ENCODE assay signal across 34 cellular contexts in genomic region chr4:150158041-150158440, GRCh38.
"Had no signal": no experiment of that assay in that cellular context is flagged by ENCODE, and none has a peak within 500 bp of the region (broad histone marks: within the 10 kb centered on the region; RNA-seq: fewer than 3 reads in every experiment).

No MANE protein-coding gene starts in this region.

- H3K27ac ChIP-seq: adrenal gland, breast epithelium, cardiac muscle cell, coronary artery, dorsolateral prefrontal cortex, foreskin keratinocyte, gastrocnemius medialis had no signal

- H3K27me3 Mint-ChIP-seq: activated CD4-positive, alpha-beta T cell treated with anti-CD3 and anti-CD28 coated beads for 36 hours; activated CD4-positive, alpha-beta T cell treated with anti-CD3 and anti-CD28 coated beads, Interleukin-2, amount 10 ng/mL, durations not matched to agents 24 days and 14 days; activated naive CD8-positive, alpha-beta T cell treated with anti-CD3 and anti-CD28 coated beads for 36 hours; brain; central memory CD8-positive, alpha-beta T cell; dendritic cell treated with granulocyte-macrophage colony-stimulating factor and Interleukin-4, amounts not matched to agents 40 ng/mL and 50 ng/mL, for 4 days had no signal

- H3K9me3 ChIP-seq: adrenal gland, breast epithelium, gastrocnemius medialis had no signal

- H3K36me3 Mint-ChIP-seq: activated CD4-positive, alpha-beta memory T cell treated with anti-CD3 and anti-CD28 coated beads for 36 hours; activated CD8-positive, alpha-beta memory T cell treated with anti-CD3 and anti-CD28 coated beads, Interleukin-2, amount 10 ng/mL, durations not matched to agents 7 days and 5 days; activated naive CD4-positive, alpha-beta T cell treated with anti-CD3 and anti-CD28 coated beads, Interleukin-2, amount 50 U/mL, for 24 hours; activated naive CD8-positive, alpha-beta T cell treated with anti-CD3 and anti-CD28 coated beads for 36 hours had no signal

- H3K4me1 ChIP-seq: breast epithelium, foreskin keratinocyte, gastrocnemius medialis had no signal

- H3K4me3 Mint-ChIP-seq: activated CD4-positive, alpha-beta memory T cell treated with anti-CD3 and anti-CD28 coated beads for 36 hours; activated CD4-positive, alpha-beta T cell treated with anti-CD3 and anti-CD28 coated beads for 36 hours; activated CD4-positive, alpha-beta T cell treated with anti-CD3 and anti-CD28 coated beads, Interleukin-2, amount 10 ng/mL, durations not matched to agents 24 days and 14 days; activated CD8-positive, alpha-beta memory T cell treated with anti-CD3 and anti-CD28 coated beads, Interleukin-2, amount 10 ng/mL, durations not matched to agents 7 days and 5 days; activated CD8-positive, alpha-beta T cell treated with anti-CD3 and anti-CD28 coated beads, Interleukin-2, amount 10 ng/mL, durations not matched to agents 7 days and 5 days; activated naive CD4-positive, alpha-beta T cell treated with anti-CD3 and anti-CD28 coated beads for 36 hours; activated naive CD4-positive, alpha-beta T cell treated with anti-CD3 and anti-CD28 coated beads, Interleukin-2, amount 50 U/mL, for 24 hours; activated naive CD8-positive, alpha-beta T cell treated with anti-CD3 and anti-CD28 coated beads for 36 hours; activated naive CD8-positive, alpha-beta T cell treated with anti-CD3 and anti-CD28 coated beads, Interleukin-2, amount 50 U/mL, for 24 hours; activated T-helper 1 cell treated with anti-CD3 and anti-CD28 coated beads, Interleukin-12 subunit alpha, Interleukin-12 subunit beta, Interleukin-2, Interleukin-4 antibody, amounts not matched to agents 30 ng/mL and 10 ng/mL and 1 ng/mL, durations not matched to agents 14 hours and 24 hours and 36 hours; central memory CD8-positive, alpha-beta T cell; dendritic cell treated with granulocyte-macrophage colony-stimulating factor and Interleukin-4, amounts not matched to agents 40 ng/mL and 50 ng/mL, for 4 days; endodermal cell had no signal

- ATAC-seq: activated CD4-positive, alpha-beta T cell treated with anti-CD3 and anti-CD28 coated beads for 36 hours; activated CD8-positive, alpha-beta memory T cell treated with anti-CD3 and anti-CD28 coated beads, Interleukin-2, amount 10 ng/mL, durations not matched to agents 7 days and 5 days; activated CD8-positive, alpha-beta T cell treated with anti-CD3 and anti-CD28 coated beads, Interleukin-2, amount 10 ng/mL, durations not matched to agents 7 days and 5 days; activated naive CD8-positive, alpha-beta T cell treated with anti-CD3 and anti-CD28 coated beads, Interleukin-2, amount 50 U/mL, for 24 hours; esophagus mucosa; foreskin keratinocyte; gastrocnemius medialis had no signal

- H3K9me3 Mint-ChIP-seq: activated CD4-positive, alpha-beta memory T cell treated with anti-CD3 and anti-CD28 coated beads for 36 hours; activated CD4-positive, alpha-beta T cell treated with anti-CD3 and anti-CD28 coated beads, Interleukin-2, amount 10 ng/mL, durations not matched to agents 24 days and 14 days; activated naive CD4-positive, alpha-beta T cell treated with anti-CD3 and anti-CD28 coated beads for 36 hours; activated naive CD4-positive, alpha-beta T cell treated with anti-CD3 and anti-CD28 coated beads, Interleukin-2, amount 50 U/mL, for 24 hours; activated naive CD8-positive, alpha-beta T cell treated with anti-CD3 and anti-CD28 coated beads for 36 hours; activated naive CD8-positive, alpha-beta T cell treated with anti-CD3 and anti-CD28 coated beads, Interleukin-2, amount 50 U/mL, for 24 hours; activated T-helper 1 cell treated with anti-CD3 and anti-CD28 coated beads, Interleukin-12 subunit alpha, Interleukin-12 subunit beta, Interleukin-2, Interleukin-4 antibody, amounts not matched to agents 30 ng/mL and 10 ng/mL and 1 ng/mL, durations not matched to agents 14 hours and 24 hours and 36 hours; activated T-helper 2 cell treated with anti-CD3 and anti-CD28 coated beads, Interferon-gamma antibody, Interleukin-2, Interleukin-4, amounts not matched to agents 10 μg/mL and 5 μg/mL and 100 μg/mL, durations not matched to agents 14 hours and 24 hours and 36 hours; central memory CD8-positive, alpha-beta T cell; dendritic cell treated with granulocyte-macrophage colony-stimulating factor and Interleukin-4, amounts not matched to agents 40 ng/mL and 50 ng/mL, for 4 days; endodermal cell had no signal

- H3K36me3 ChIP-seq: adrenal gland, breast epithelium, cardiac muscle cell, gastrocnemius medialis had no signal

- H3K4me1 Mint-ChIP-seq: activated CD4-positive, alpha-beta T cell treated with anti-CD3 and anti-CD28 coated beads for 36 hours; activated CD4-positive, alpha-beta T cell treated with anti-CD3 and anti-CD28 coated beads, Interleukin-2, amount 10 ng/mL, durations not matched to agents 24 days and 14 days; activated CD8-positive, alpha-beta memory T cell treated with anti-CD3 and anti-CD28 coated beads, Interleukin-2, amount 10 ng/mL, durations not matched to agents 7 days and 5 days; activated naive CD4-positive, alpha-beta T cell treated with anti-CD3 and anti-CD28 coated beads, Interleukin-2, amount 50 U/mL, for 24 hours; activated naive CD8-positive, alpha-beta T cell treated with anti-CD3 and anti-CD28 coated beads for 36 hours; activated naive CD8-positive, alpha-beta T cell treated with anti-CD3 and anti-CD28 coated beads, Interleukin-2, amount 50 U/mL, for 24 hours; central memory CD8-positive, alpha-beta T cell; endodermal cell had no signal

- DNase-seq: activated CD4-positive, alpha-beta memory T cell treated with anti-CD3 and anti-CD28 coated beads for 36 hours; activated CD4-positive, alpha-beta T cell treated with anti-CD3 and anti-CD28 coated beads for 36 hours; activated CD4-positive, alpha-beta T cell treated with anti-CD3 and anti-CD28 coated beads, Interleukin-2, amount 10 ng/mL, durations not matched to agents 24 days and 14 days; activated CD4-positive, CD25-positive, alpha-beta regulatory T cell; activated CD4-positive, CD25-positive, alpha-beta regulatory T cell treated with anti-CD3 and anti-CD28 coated beads, Interleukin-2, amount 50 U/mL, for 72 hours; activated CD8-positive, alpha-beta memory T cell treated with anti-CD3 and anti-CD28 coated beads, Interleukin-2, amount 10 ng/mL, durations not matched to agents 7 days and 5 days; activated CD8-positive, alpha-beta memory T cell treated with anti-CD3 and anti-CD28 coated beads, Interleukin-2, amount 50 U/mL, for 4 hours; activated CD8-positive, alpha-beta T cell treated with anti-CD3 and anti-CD28 coated beads, Interleukin-2, amount 10 ng/mL, durations not matched to agents 7 days and 5 days; activated effector memory CD4-positive, alpha-beta T cell treated with anti-CD3 and anti-CD28 coated beads, Interleukin-2, amount 50 U/mL, for 16 hours; activated naive CD4-positive, alpha-beta T cell treated with anti-CD3 and anti-CD28 coated beads for 36 hours; activated naive CD8-positive, alpha-beta T cell treated with anti-CD3 and anti-CD28 coated beads for 36 hours; activated naive CD8-positive, alpha-beta T cell treated with anti-CD3 and anti-CD28 coated beads, Interleukin-2, amount 50 U/mL, for 24 hours; activated T-cell treated with anti-CD3 and anti-CD28 coated beads, Interleukin-2, amount 50 U/mL, for 1 hour; activated T-cell treated with anti-CD3 and anti-CD28 coated beads, Interleukin-2, amount 50 U/mL, for 48 hours; adrenal gland; amygdala; aorta; dorsolateral prefrontal cortex; effector memory CD4-positive, alpha-beta T cell; endodermal cell; foreskin keratinocyte; gastrocnemius medialis; glutamatergic neuron; T-helper 2 cell had no signal

- H3K4me3 ChIP-seq: adrenal gland, breast epithelium, cardiac muscle cell, coronary artery, dorsolateral prefrontal cortex, gastrocnemius medialis had no signal

- H3K27me3 ChIP-seq: adrenal gland, breast epithelium, cardiac muscle cell, dorsolateral prefrontal cortex, foreskin keratinocyte, gastrocnemius medialis had no signal

- H3K27ac Mint-ChIP-seq: activated CD4-positive, alpha-beta memory T cell treated with anti-CD3 and anti-CD28 coated beads for 36 hours; activated CD4-positive, alpha-beta T cell treated with anti-CD3 and anti-CD28 coated beads for 36 hours; activated CD4-positive, alpha-beta T cell treated with anti-CD3 and anti-CD28 coated beads, Interleukin-2, amount 10 ng/mL, durations not matched to agents 24 days and 14 days; activated CD8-positive, alpha-beta memory T cell treated with anti-CD3 and anti-CD28 coated beads, Interleukin-2, amount 10 ng/mL, durations not matched to agents 7 days and 5 days; activated CD8-positive, alpha-beta T cell treated with anti-CD3 and anti-CD28 coated beads, Interleukin-2, amount 10 ng/mL, durations not matched to agents 7 days and 5 days; activated naive CD4-positive, alpha-beta T cell treated with anti-CD3 and anti-CD28 coated beads for 36 hours; activated naive CD4-positive, alpha-beta T cell treated with anti-CD3 and anti-CD28 coated beads, Interleukin-2, amount 50 U/mL, for 24 hours; activated naive CD8-positive, alpha-beta T cell treated with anti-CD3 and anti-CD28 coated beads for 36 hours; activated naive CD8-positive, alpha-beta T cell treated with anti-CD3 and anti-CD28 coated beads, Interleukin-2, amount 50 U/mL, for 24 hours; activated T-helper 1 cell treated with anti-CD3 and anti-CD28 coated beads, Interleukin-12 subunit alpha, Interleukin-12 subunit beta, Interleukin-2, Interleukin-4 antibody, amounts not matched to agents 30 ng/mL and 10 ng/mL and 1 ng/mL, durations not matched to agents 14 hours and 24 hours and 36 hours; activated T-helper 2 cell treated with anti-CD3 and anti-CD28 coated beads, Interferon-gamma antibody, Interleukin-2, Interleukin-4, amounts not matched to agents 10 μg/mL and 5 μg/mL and 100 μg/mL, durations not matched to agents 14 hours and 24 hours and 36 hours; dendritic cell treated with granulocyte-macrophage colony-stimulating factor and Interleukin-4, amounts not matched to agents 40 ng/mL and 50 ng/mL, for 4 days; endodermal cell had no signal
